Comparison of ENCODE assay signal across 10 cellular contexts in the genomic region with DNA sequence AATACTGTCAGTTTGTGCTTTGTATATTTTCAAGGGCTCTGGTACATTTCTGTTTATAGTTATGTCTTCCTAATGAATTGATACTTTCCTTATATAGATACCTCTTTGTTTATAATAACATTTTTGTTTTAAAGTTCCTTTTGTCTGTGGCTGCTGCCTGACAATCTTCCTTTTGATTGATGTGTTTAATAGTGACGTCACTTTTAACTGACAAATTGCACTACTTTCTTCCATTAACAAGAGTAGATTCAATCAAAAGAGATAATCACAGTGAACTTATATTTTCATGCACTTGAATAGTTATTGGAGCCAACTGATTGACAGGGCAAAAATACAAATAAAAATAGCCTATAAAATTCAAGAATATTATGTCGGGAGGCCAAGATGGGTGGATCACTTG.
"Had no signal": no experiment of that assay in that cellular context is flagged by ENCODE, and none has a peak within 500 bp of the region (broad histone marks: within the 10 kb centered on the region; RNA-seq: fewer than 3 reads in every experiment).

No MANE protein-coding gene starts in this region.

- H3K4me3 Mint-ChIP-seq: HFFc6, IgD-negative memory B cell had no signal

- H3K27me3 Mint-ChIP-seq: IgD-negative memory B cell had no signal

- H3K4me1 ChIP-seq: HAP-1 had no signal

- H3K9me3 ChIP-seq: HAP-1 had no signal

- H3K9ac ChIP-seq: GM23248, KMS-11 had no signal

- H2AFZ ChIP-seq: GM23248 had no signal

- H3K27ac Mint-ChIP-seq: HFFc6, IgD-negative memory B cell had no signal

- H3K36me3 Mint-ChIP-seq: IgD-negative memory B cell had no signal

- ATAC-seq: HCT116 had no signal

- H3K4me3 ChIP-seq: GM23248, HAP-1 had no signal

- H3K4me2 ChIP-seq: KMS-11 had no signal

- FAIRE-seq: HTR-8/SVneo had no signal

- H3K36me3 ChIP-seq: HAP-1 had no signal

- H3K27ac ChIP-seq: GM23248, KMS-11 had no signal

- DNase-seq: GM23248, GOT3, H7, HFFc6, KBM-7 had no signal

- H3K4me1 Mint-ChIP-seq: IgD-negative memory B cell had no signal
